In the genomic region with DNA sequence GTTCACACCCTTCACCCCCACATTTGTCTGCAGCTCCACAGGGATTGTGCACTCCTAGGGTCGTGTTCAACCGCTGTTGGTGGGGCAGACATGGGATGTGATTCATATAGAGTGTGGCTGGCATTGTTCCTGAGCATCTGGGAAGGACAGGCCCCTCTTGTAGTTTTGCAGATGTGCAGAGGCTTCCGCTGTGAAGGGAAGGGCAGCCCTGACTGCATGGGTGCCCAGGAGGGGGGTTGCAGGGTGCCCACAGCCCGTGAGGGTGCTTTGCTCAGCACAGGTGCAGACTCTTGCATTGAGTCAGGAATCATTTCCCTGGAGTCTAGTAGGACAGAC, we compare ENCODE assay signal across 17 cellular contexts. TPM values are rescaled to one million over a fixed set of nuclear protein-coding genes. Genes with fewer than 3 reads are reported as not detected.
DNase-seq lines count a peak whose midpoint lies in the region; ATAC-seq, FAIRE-seq and TF ChIP-seq lines count a peak whose summit lies in the region.
"Had no signal": no experiment of that assay in that cellular context is flagged by ENCODE, and none has a peak within 500 bp of the region (broad histone marks: within the 10 kb centered on the region; RNA-seq: fewer than 3 reads in every experiment).

No MANE protein-coding gene starts in this region.

- no peak for ATAC-seq in activated naive CD4-positive, alpha-beta T cell treated with anti-CD3 and anti-CD28 coated beads, Interleukin-2, amount 50 U/mL, for 72 hours
- ATAC-seq in HG02678 (IDR thresholded peaks at IDR 0.05; ENCODE audit: unreplicated experiment) = no peak
- ATAC-seq: A549; CD8-positive, alpha-beta T cell had no signal

- no peaks in the 10 kb centered on the region for H3K4me1 ChIP-seq in HEK293 (ENCODE audit: control insufficient read depth, insufficient read depth, low read length)
- peaks cover 83% of the 10 kb centered on the region for H3K4me1 ChIP-seq in Karpas-422 (ENCODE audit: low read length)
- no peaks in the 10 kb centered on the region for H3K4me1 ChIP-seq in kidney (ENCODE audit: control insufficient read depth in 1 of 2, insufficient read depth in 1 of 2, low read depth in 1 of 2, low read length in 2 of 2)
- H3K4me1 ChIP-seq in skeletal muscle tissue (ENCODE audit: control insufficient read depth in 3 of 3, insufficient read depth in 3 of 3, low read length in 3 of 3) = peaks cover 10 to 33% (median 14%) of the 10 kb centered on the region in 3 donors
- H3K4me1 ChIP-seq: A549, BE2C had no signal

- H3K27ac Mint-ChIP-seq in activated naive CD4-positive, alpha-beta T cell treated with anti-CD3 and anti-CD28 coated beads, Interleukin-2, amount 50 U/mL, for 72 hours = no peak overlapping the region
- H3K27ac Mint-ChIP-seq: CD8-positive, alpha-beta T cell had no signal

- POLR2A ChIA-PET in HEK293 (lab: Yijun Ruan, JAX) = no interaction called here

- intact Hi-C loops in kidney (cut with DNase I) = no loop called here

- CTCF ChIA-PET in HEK293 (lab: Yijun Ruan, JAX) = no interaction called here

- no peaks in the 10 kb centered on the region for H4K20me1 ChIP-seq in Karpas-422 (ENCODE audit: insufficient read depth, low read depth, low read length)

- DNase-seq in Karpas-422 (peak; percentile 72), kidney (peak; percentile 39), NCI-H146 treated with DMSO at 0.1 percent for 48 hours (lab: John Stamatoyannopoulos, UW; ENCODE audit: unreplicated experiment) (no peak)
- no peak for DNase-seq in stimulated activated CD4-positive, alpha-beta T cell treated with anti-CD3 and anti-CD28 coated beads, Interleukin-4, amount 100 ng/mL, for 4 hours
- DNase-seq in activated naive CD4-positive, alpha-beta T cell treated with anti-CD3 and anti-CD28 coated beads, Interleukin-2, amount 50 U/mL, for 72 hours (ENCODE audit: low spot score in 2 of 2) = no peak
- DNase-seq: BE2C; CD8-positive, alpha-beta T cell; DMS53; GF-D8 had no signal

- peak overlapping the region; percentile 83 for H3K9ac ChIP-seq in Karpas-422 (ENCODE audit: low read length)
- H3K9ac ChIP-seq in kidney (ENCODE audit: low read length in 2 of 2) = no peak overlapping the region
- H3K9ac ChIP-seq in skeletal muscle tissue (ENCODE audit: low read depth in 1 of 3, low read length in 3 of 3) = peak overlapping the region in 2 of 3 donors; percentile 25 to 57

- H3K9me2 ChIP-seq in Karpas-422 (replicated peaks; ENCODE audit: insufficient read depth, low read length) = no peaks in the 10 kb centered on the region

- H3K9me3 ChIP-seq in HEK293 (ENCODE audit: control insufficient read depth, insufficient read depth, low read depth, low read length) = no peaks in the 10 kb centered on the region
- H3K9me3 ChIP-seq in Karpas-422 (ENCODE audit: low read length) = no peaks in the 10 kb centered on the region
- H3K9me3 ChIP-seq in kidney (ENCODE audit: control insufficient read depth in 1 of 2, low read length in 2 of 2) = no peaks in the 10 kb centered on the region
- no peaks in the 10 kb centered on the region for H3K9me3 ChIP-seq in skeletal muscle tissue (ENCODE audit: control insufficient read depth in 3 of 3, low read length in 3 of 3)
- H3K9me3 ChIP-seq: A549, BE2C, HAP-1 had no signal

- H3K79me2 ChIP-seq in Karpas-422 (ENCODE audit: low read length) = no peaks in the 10 kb centered on the region

- H3K27me3 ChIP-seq in Karpas-422 (ENCODE audit: low read length) (no peaks in the 10 kb centered on the region), skeletal muscle tissue (ENCODE audit: control insufficient read depth in 3 of 3, insufficient read depth in 3 of 3, low read length in 3 of 3) (peaks cover 0 to 2% (median 0%) of the 10 kb centered on the region in 3 donors)
- H3K27me3 ChIP-seq: BE2C had no signal

- no peak overlapping the region for H3K27ac ChIP-seq in HEK293 (ENCODE audit: extremely low read depth, low read depth, low read length)
- H3K27ac ChIP-seq in Karpas-422 (ENCODE audit: low read length) = peak overlapping the region; percentile 98
- H3K27ac ChIP-seq in kidney (ENCODE audit: low read depth in 2 of 2, low read length in 2 of 2) = no peak overlapping the region
- no peak overlapping the region for H3K27ac ChIP-seq in skeletal muscle tissue (ENCODE audit: low read depth, low read length)
- H3K27ac ChIP-seq: A549, C4-2B had no signal

- FAIRE-seq in kidney (lab: Jason Lieb, UNC) = no peak
- FAIRE-seq: A549, GM19239, H1 had no signal

- no peak for TF ChIP-seq CTCF in HEK293 (tag by site-specific recombination; IDR thresholded peaks at IDR 0.05)
- TF ChIP-seq CTCF in kidney (IDR thresholded peaks at IDR 0.05; ENCODE audit: borderline replicate concordance, extremely low read depth, insufficient read depth) = no peak

- H2AFZ ChIP-seq in Karpas-422 (ENCODE audit: low read length) = no peak overlapping the region

- peak overlapping the region; percentile 89 for H3K4me2 ChIP-seq in Karpas-422 (ENCODE audit: low read depth, low read length, poor library complexity, severe bottlenecking)
- H3K4me2 ChIP-seq: A549 had no signal

- H3K4me3 ChIP-seq in HEK293 (ENCODE audit: low read depth, low read length) (no peak overlapping the region), Karpas-422 (ENCODE audit: low read length) (peak overlapping the region; percentile 64), kidney (ENCODE audit: low read length in 2 of 2) (no peak overlapping the region), skeletal muscle tissue (ENCODE audit: low read length in 3 of 3) (no peak overlapping the region)
- H3K4me3 ChIP-seq: A549, HAP-1 had no signal

- no peaks in the 10 kb centered on the region for H3K9me3 Mint-ChIP-seq in activated naive CD4-positive, alpha-beta T cell treated with anti-CD3 and anti-CD28 coated beads, Interleukin-2, amount 50 U/mL, for 72 hours
- H3K9me3 Mint-ChIP-seq: CD8-positive, alpha-beta T cell had no signal

- H3K36me3 ChIP-seq in HEK293 (ENCODE audit: control insufficient read depth in 2 of 2, insufficient read depth in 1 of 2, low read length in 2 of 2) (no peaks in the 10 kb centered on the region), Karpas-422 (ENCODE audit: insufficient read depth, low read length) (no peaks in the 10 kb centered on the region), kidney (ENCODE audit: control insufficient read depth in 1 of 2, insufficient read depth in 2 of 2, low read length in 2 of 2) (no peaks in the 10 kb centered on the region), skeletal muscle tissue (ENCODE audit: control insufficient read depth in 3 of 3, insufficient read depth in 3 of 3, low read length in 3 of 3) (no peaks in the 10 kb centered on the region)
- H3K36me3 ChIP-seq: BE2C, HAP-1 had no signal

- no peaks in the 10 kb centered on the region for H3K36me3 Mint-ChIP-seq in activated naive CD4-positive, alpha-beta T cell treated with anti-CD3 and anti-CD28 coated beads, Interleukin-2, amount 50 U/mL, for 72 hours
- H3K36me3 Mint-ChIP-seq: CD8-positive, alpha-beta T cell had no signal

TF ChIP-seq in HEK293, 187 proteins besides CTCF, POLR2A, EP300 and RAD21:
- no peak for TF ChIP-seq ZNF785 (tag by site-specific recombination; IDR thresholded peaks at IDR 0.05)
- TF ChIP-seq, protein P1, sequence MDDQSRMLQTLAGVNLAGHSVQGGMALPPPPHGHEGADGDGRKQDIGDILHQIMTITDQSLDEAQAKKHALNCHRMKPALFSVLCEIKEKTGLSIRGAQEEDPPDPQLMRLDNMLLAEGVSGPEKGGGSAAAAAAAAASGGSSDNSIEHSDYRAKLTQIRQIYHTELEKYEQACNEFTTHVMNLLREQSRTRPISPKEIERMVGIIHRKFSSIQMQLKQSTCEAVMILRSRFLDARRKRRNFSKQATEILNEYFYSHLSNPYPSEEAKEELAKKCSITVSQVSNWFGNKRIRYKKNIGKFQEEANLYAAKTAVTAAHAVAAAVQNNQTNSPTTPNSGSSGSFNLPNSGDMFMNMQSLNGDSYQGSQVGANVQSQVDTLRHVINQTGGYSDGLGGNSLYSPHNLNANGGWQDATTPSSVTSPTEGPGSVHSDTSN (CRISPR knock-in tag; IDR thresholded peaks at IDR 0.05) = no peak
- TF ChIP-seq ZNF16 (tag by site-specific recombination; IDR thresholded peaks at IDR 0.05; ENCODE audit: low read depth) = no peak
- TF ChIP-seq ZSCAN16 (tag by site-specific recombination; IDR thresholded peaks at IDR 0.05) = 0 out of 2 replicates have a peak, but pooled peaks have one; percentile 3
- no peak for TF ChIP-seq ZNF621 (tag by site-specific recombination; IDR thresholded peaks at IDR 0.05)

RNA-seq across cellular contexts. Expression of gene PITX1, which starts 30.2 kb away (rescaled TPM):
- total RNA-seq in Karpas-422 (2014; rRNA removed; shearing (Covaris generic); ENCODE audit: low replicate concordance) = 173 and 469 TPM in 2 replicates
- total RNA-seq in kidney (not detected), skeletal muscle tissue (2.6 TPM)
- not detected for polyA plus RNA-seq in kidney (ENCODE audit: insufficient read depth, low read depth, low replicate concordance)
- total RNA-seq in activated naive CD4-positive, alpha-beta T cell treated with anti-CD3 and anti-CD28 coated beads, Interleukin-2, amount 50 U/mL, for 72 hours = under 1 TPM in 1 of 2 donors, not detected in 1; 0.62 TPM
- total RNA-seq: CD8-positive, alpha-beta T cell; H1 had no signal

Comparison
In these comparisons a context has a peak if more than half of its experiments do, and no peak if none do; other contexts are left out.
1. DNase-seq: peak in Karpas-422 (single experiment) and kidney (single experiment); none in stimulated activated CD4-positive, alpha-beta T cell treated with anti-CD3 and anti-CD28 coated beads, Interleukin-4, amount 100 ng/mL, for 4 hours (0 of 2), activated naive CD4-positive, alpha-beta T cell treated with anti-CD3 and anti-CD28 coated beads, Interleukin-2, amount 50 U/mL, for 72 hours (0 of 2) and NCI-H146 treated with DMSO at 0.1 percent for 48 hours (single experiment).
2. H3K9ac ChIP-seq: peak in Karpas-422 (single experiment) and skeletal muscle tissue (2 of 3); none in kidney (0 of 2).
3. RNA of gene PITX1, which starts 30.2 kb away (total RNA-seq): 173 to 469 TPM in Karpas-422; 2.6 TPM in skeletal muscle tissue (single experiment), 0.62 TPM in activated naive CD4-positive, alpha-beta T cell treated with anti-CD3 and anti-CD28 coated beads, Interleukin-2, amount 50 U/mL, for 72 hours and not detected in kidney (single experiment); every median in the first group is over 10 times any median in the second.